ENCODE assay signal across 8 cellular contexts in genomic region chr18:59139615-59140286, GRCh38. TPM values are rescaled to one million over a fixed set of nuclear protein-coding genes. Genes with fewer than 3 reads are reported as not detected.
A peak's percentile ranks its signal among the peaks of the same experiment; 100 is the strongest.
DNase-seq lines count a peak whose midpoint lies in the region; ATAC-seq and TF ChIP-seq lines count a peak whose summit lies in the region.

Gene SEC11C, plus strand, starts transcription at chr18:59139884. Its CDS starts 65 bp downstream, at chr18:59139949.

- H3K27ac ChIP-seq in liver (ENCODE audit: low read depth in 1 of 2, low read length in 2 of 2): peak within 1 kb of the TSS; percentile 73 to 85

- no peaks in the 10 kb centered on the region for H3K9me3 ChIP-seq in liver (ENCODE audit: control insufficient read depth in 4 of 4, low read length in 3 of 4)

- DNase-seq in C1 segment of cervical spinal cord (lab: John Stamatoyannopoulos, UW) (peak; percentile 68 to 98 (median 94)), NCI-H774 (lab: John Stamatoyannopoulos, UW) (peak; percentile 97), dermis microvascular lymphatic vessel endothelial cell (ENCODE audit: low read depth in 2 of 2) (peak; percentile 93 to 97)
- peak; percentile 95 for DNase-seq in activated CD4-positive, alpha-beta T cell treated with anti-CD3 and anti-CD28 coated beads, Interleukin-2, amount 50 U/mL, for 48 hours
- DNase-seq in stimulated activated CD4-positive, alpha-beta T cell treated with anti-CD3 and anti-CD28 coated beads, Interleukin-4, amount 100 ng/mL, for 24 hours: peak; percentile 97

- no peaks in the 10 kb centered on the region for H3K36me3 ChIP-seq in liver (ENCODE audit: control insufficient read depth in 4 of 4, insufficient read depth in 3 of 4, low read depth in 1 of 4, low read length in 3 of 4)

- ATAC-seq in GM19395 (IDR thresholded peaks at IDR 0.05; ENCODE audit: unreplicated experiment) (peak; percentile 89), HG03565 (IDR thresholded peaks at IDR 0.05; ENCODE audit: unreplicated experiment) (peak; percentile 77)

- no peak for TF ChIP-seq RAD21 in liver (IDR thresholded peaks at IDR 0.05)

- peaks cover 8 to 37% (median 31%) of the 10 kb centered on the region in 4 donors for H3K4me1 ChIP-seq in liver (ENCODE audit: control insufficient read depth in 4 of 4, insufficient read depth in 4 of 4, low read length in 3 of 4)

- peak within 1 kb of the TSS; percentile 81 to 90 (median 82) for H3K4me3 ChIP-seq in liver (ENCODE audit: low read depth in 1 of 3, low read length in 3 of 3)

- no peak for TF ChIP-seq CTCF in liver (IDR thresholded peaks at IDR 0.05; ENCODE audit: low read depth, low read length, missing input control)

- under 1% methylated on average over 55 of the region's 55 CpGs for WGBS in liver

- H3K27me3 ChIP-seq in liver (ENCODE audit: control insufficient read depth in 4 of 4, insufficient read depth in 4 of 4, low read length in 3 of 4): no peaks in the 10 kb centered on the region

- peak within 1 kb of the TSS; percentile 59 to 61 for H3K9ac ChIP-seq in liver (ENCODE audit: low read depth in 1 of 2, low read length in 2 of 2)

TF ChIP-seq in liver, 16 proteins besides CTCF, POLR2A, EP300 and RAD21:
- no peak for TF ChIP-seq ZBTB33 (IDR thresholded peaks at IDR 0.05)
- peak; percentile 25 for TF ChIP-seq TAF1 (conservative IDR thresholded peaks at IDR 0.05)
- no peak for TF ChIP-seq FOXA1 (IDR thresholded peaks at IDR 0.05)
- no peak for TF ChIP-seq ATF3 (IDR thresholded peaks at IDR 0.05)
- no peak for TF ChIP-seq REST (IDR thresholded peaks at IDR 0.05)
- no peak for TF ChIP-seq NR2F2 (IDR thresholded peaks at IDR 0.05)
- TF ChIP-seq JUND (IDR thresholded peaks at IDR 0.05): no peak
- TF ChIP-seq GABPA (IDR thresholded peaks at IDR 0.05 in 1 of 2, conservative IDR thresholded peaks at IDR 0.05 in 1 of 2): no peak
- peak; percentile 43 for TF ChIP-seq SP1 (IDR thresholded peaks at IDR 0.05)
- peak; percentile 81 for TF ChIP-seq YY1 (IDR thresholded peaks at IDR 0.05)
- TF ChIP-seq RXRA (IDR thresholded peaks at IDR 0.05): peak in 1 of 2 donors; percentile 9
- peak; percentile 30 for TF ChIP-seq MAX (IDR thresholded peaks at IDR 0.05)
- TF ChIP-seq EGR1 (IDR thresholded peaks at IDR 0.05; ENCODE audit: low read depth in 2 of 2): no peak
- no peak for TF ChIP-seq HNF4G (IDR thresholded peaks at IDR 0.05)
- no peak for TF ChIP-seq FOXA2 (IDR thresholded peaks at IDR 0.05)
- TF ChIP-seq HNF4A (conservative IDR thresholded peaks at IDR 0.05): no peak

RNA-seq across cellular contexts. Expression of gene SEC11C, which starts in this region (rescaled TPM):
- total RNA-seq in dermis microvascular lymphatic vessel endothelial cell (15.8 and 17.2 TPM in 2 replicates), liver (100 to 1,000 TPM; 106 to 125 TPM)
- polyA plus RNA-seq in liver: 100 to 1,000 TPM; 186 to 206 TPM

Comparison
In these comparisons a context has a peak if more than half of its experiments do, and no peak if none do; other contexts are left out.
1. Peak in every context shown above with its lines: DNase-seq, ATAC-seq, H3K4me3 ChIP-seq and H3K27ac ChIP-seq.